Comparison of ENCODE assay signal across 1 cellular context in genomic region chr10:8056378-8056777, GRCh38.
TF ChIP-seq lines count a peak whose summit lies in the region.

No MANE protein-coding gene starts in this region.

TF ChIP-seq in WTC11, 78 proteins besides CTCF, POLR2A, EP300 and RAD21 (continued from another document):
- TF ChIP-seq, protein P1, sequence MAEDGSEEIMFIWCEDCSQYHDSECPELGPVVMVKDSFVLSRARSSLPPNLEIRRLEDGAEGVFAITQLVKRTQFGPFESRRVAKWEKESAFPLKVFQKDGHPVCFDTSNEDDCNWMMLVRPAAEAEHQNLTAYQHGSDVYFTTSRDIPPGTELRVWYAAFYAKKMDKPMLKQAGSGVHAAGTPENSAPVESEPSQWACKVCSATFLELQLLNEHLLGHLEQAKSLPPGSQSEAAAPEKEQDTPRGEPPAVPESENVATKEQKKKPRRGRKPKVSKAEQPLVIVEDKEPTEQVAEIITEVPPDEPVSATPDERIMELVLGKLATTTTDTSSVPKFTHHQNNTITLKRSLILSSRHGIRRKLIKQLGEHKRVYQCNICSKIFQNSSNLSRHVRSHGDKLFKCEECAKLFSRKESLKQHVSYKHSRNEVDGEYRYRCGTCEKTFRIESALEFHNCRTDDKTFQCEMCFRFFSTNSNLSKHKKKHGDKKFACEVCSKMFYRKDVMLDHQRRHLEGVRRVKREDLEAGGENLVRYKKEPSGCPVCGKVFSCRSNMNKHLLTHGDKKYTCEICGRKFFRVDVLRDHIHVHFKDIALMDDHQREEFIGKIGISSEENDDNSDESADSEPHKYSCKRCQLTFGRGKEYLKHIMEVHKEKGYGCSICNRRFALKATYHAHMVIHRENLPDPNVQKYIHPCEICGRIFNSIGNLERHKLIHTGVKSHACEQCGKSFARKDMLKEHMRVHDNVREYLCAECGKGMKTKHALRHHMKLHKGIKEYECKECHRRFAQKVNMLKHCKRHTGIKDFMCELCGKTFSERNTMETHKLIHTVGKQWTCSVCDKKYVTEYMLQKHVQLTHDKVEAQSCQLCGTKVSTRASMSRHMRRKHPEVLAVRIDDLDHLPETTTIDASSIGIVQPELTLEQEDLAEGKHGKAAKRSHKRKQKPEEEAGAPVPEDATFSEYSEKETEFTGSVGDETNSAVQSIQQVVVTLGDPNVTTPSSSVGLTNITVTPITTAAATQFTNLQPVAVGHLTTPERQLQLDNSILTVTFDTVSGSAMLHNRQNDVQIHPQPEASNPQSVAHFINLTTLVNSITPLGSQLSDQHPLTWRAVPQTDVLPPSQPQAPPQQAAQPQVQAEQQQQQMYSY (CRISPR knock-in tag; IDR thresholded peaks at IDR 0.05) = no peak
- TF ChIP-seq, protein P2, sequence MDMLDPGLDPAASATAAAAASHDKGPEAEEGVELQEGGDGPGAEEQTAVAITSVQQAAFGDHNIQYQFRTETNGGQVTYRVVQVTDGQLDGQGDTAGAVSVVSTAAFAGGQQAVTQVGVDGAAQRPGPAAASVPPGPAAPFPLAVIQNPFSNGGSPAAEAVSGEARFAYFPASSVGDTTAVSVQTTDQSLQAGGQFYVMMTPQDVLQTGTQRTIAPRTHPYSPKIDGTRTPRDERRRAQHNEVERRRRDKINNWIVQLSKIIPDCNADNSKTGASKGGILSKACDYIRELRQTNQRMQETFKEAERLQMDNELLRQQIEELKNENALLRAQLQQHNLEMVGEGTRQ (CRISPR knock-in tag; IDR thresholded peaks at IDR 0.05) = no peak
- TF ChIP-seq FOXP1 (CRISPR knock-in tag; IDR thresholded peaks at IDR 0.05; ENCODE audit: borderline replicate concordance) = no peak
- TF ChIP-seq USF1 (CRISPR knock-in tag; IDR thresholded peaks at IDR 0.05) = no peak
- TF ChIP-seq ARID4B (CRISPR knock-in tag; IDR thresholded peaks at IDR 0.05; ENCODE audit: borderline replicate concordance) = no peak
- TF ChIP-seq ZNF416 (CRISPR knock-in tag; IDR thresholded peaks at IDR 0.05) = no peak
- no peak for TF ChIP-seq ZNF232 (CRISPR knock-in tag; IDR thresholded peaks at IDR 0.05)
- TF ChIP-seq, protein P3, sequence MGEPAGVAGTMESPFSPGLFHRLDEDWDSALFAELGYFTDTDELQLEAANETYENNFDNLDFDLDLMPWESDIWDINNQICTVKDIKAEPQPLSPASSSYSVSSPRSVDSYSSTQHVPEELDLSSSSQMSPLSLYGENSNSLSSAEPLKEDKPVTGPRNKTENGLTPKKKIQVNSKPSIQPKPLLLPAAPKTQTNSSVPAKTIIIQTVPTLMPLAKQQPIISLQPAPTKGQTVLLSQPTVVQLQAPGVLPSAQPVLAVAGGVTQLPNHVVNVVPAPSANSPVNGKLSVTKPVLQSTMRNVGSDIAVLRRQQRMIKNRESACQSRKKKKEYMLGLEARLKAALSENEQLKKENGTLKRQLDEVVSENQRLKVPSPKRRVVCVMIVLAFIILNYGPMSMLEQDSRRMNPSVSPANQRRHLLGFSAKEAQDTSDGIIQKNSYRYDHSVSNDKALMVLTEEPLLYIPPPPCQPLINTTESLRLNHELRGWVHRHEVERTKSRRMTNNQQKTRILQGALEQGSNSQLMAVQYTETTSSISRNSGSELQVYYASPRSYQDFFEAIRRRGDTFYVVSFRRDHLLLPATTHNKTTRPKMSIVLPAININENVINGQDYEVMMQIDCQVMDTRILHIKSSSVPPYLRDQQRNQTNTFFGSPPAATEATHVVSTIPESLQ (CRISPR knock-in tag; IDR thresholded peaks at IDR 0.05) = no peak
- TF ChIP-seq NR1H2 (CRISPR knock-in tag; IDR thresholded peaks at IDR 0.05) = no peak
